ENCODE assay signal across 31 cellular contexts in the genomic region with DNA sequence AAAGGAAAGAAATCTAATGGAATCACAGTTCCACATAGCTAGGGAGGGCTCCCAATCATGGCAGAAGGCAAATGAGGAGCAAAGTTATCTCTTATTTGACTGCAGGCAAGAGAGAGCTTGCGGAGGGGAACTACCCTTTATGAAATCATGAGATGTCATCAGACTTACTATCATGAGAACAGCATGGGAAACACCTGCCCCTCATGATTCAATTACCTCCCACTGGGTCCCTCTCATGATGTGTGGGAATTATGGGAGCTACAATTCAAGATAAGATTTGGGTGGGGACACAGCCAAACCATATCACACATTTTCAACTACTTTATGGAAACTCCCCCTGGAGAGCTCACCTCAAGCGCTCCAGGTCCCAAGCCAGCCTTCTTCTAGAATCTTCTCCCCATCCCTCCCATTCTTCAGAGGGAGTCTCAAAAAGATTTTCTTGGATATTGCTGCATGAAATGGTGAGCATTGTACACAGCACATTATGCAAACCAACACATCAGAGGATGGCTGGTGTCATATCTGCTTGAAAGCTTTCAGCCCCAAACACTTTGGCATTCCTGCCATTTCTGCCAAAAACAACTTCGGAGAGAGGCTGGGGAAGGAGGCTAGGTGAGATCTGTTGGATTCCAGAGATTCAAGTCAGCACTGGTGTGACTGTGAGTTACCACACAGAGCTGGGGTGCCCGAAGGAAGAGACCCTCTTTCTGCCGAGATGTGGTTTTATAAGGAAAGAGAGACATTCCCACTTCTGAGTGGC. TPM values are rescaled to one million over a fixed set of nuclear protein-coding genes. Genes with fewer than 3 reads are reported as not detected.
"Had no signal": no experiment of that assay in that cellular context is flagged by ENCODE, and none has a peak within 500 bp of the region (broad histone marks: within the 10 kb centered on the region; RNA-seq: fewer than 3 reads in every experiment).

No MANE protein-coding gene starts in this region.

- H3K27ac ChIP-seq: left ventricle myocardium inferior, ovary, right atrium auricular region, right lobe of liver, tibial nerve, upper lobe of left lung, vagina had no signal

- H3K36me3 Mint-ChIP-seq: naive thymus-derived CD4-positive, alpha-beta T cell; natural killer cell treated with Interleukin-12 subunit alpha and Interleukin-12 subunit beta and Interleukin-15 and Interleukin-18, amount 100 ng/mL, for 72 hours; stimulated activated memory B cell treated with anti-CD40 and anti-IgM and Interleukin-4, amounts not matched to agents 10 μg/mL and 1 μg/mL and 100 μg/mL, for 72 hours had no signal

- H3K4me1 ChIP-seq: left ventricle myocardium inferior, right atrium auricular region, right lobe of liver, tibial nerve had no signal

- H3K9me3 ChIP-seq: left ventricle myocardium inferior, mucosa of descending colon, ovary, right atrium auricular region, right lobe of liver, tibial nerve, upper lobe of left lung, vagina had no signal

- H3K27me3 ChIP-seq: ovary, right atrium auricular region, right lobe of liver, tibial nerve, upper lobe of left lung, vagina had no signal

- H3K4me2 ChIP-seq: smooth muscle cell had no signal

- H3K4me3 ChIP-seq: left ventricle myocardium inferior, lung, mucosa of descending colon, ovary, right atrium auricular region, right lobe of liver, smooth muscle cell, tibial nerve, upper lobe of left lung, vagina had no signal

- H3K36me3 ChIP-seq: left ventricle myocardium inferior, ovary, right atrium auricular region, right lobe of liver, tibial nerve, upper lobe of left lung, vagina had no signal

- ATAC-seq: mucosa of descending colon; naive thymus-derived CD4-positive, alpha-beta T cell; natural killer cell treated with Interleukin-12 subunit alpha and Interleukin-12 subunit beta and Interleukin-15 and Interleukin-18, amount 100 ng/mL, for 72 hours; right lobe of liver had no signal

- H3K27ac Mint-ChIP-seq: progenitor cell of endocrine pancreas; stimulated activated memory B cell treated with anti-CD40 and anti-IgM and Interleukin-4, amounts not matched to agents 10 μg/mL and 1 μg/mL and 100 μg/mL, for 72 hours; stimulated activated naive CD8-positive, alpha-beta T cell treated with anti-CD3 and anti-CD28 coated beads, Interleukin-15, amount 100 ng/mL, for 72 hours had no signal

- H3K9me3 Mint-ChIP-seq: naive thymus-derived CD4-positive, alpha-beta T cell; natural killer cell treated with Interleukin-12 subunit alpha and Interleukin-12 subunit beta and Interleukin-15 and Interleukin-18, amount 100 ng/mL, for 72 hours; stimulated activated memory B cell treated with anti-CD40 and anti-IgM and Interleukin-4, amounts not matched to agents 10 μg/mL and 1 μg/mL and 100 μg/mL, for 72 hours; stimulated activated naive CD8-positive, alpha-beta T cell treated with anti-CD3 and anti-CD28 coated beads, Interleukin-15, amount 100 ng/mL, for 72 hours had no signal

- H3K4me3 Mint-ChIP-seq: naive thymus-derived CD4-positive, alpha-beta T cell; natural killer cell treated with Interleukin-12 subunit alpha and Interleukin-12 subunit beta and Interleukin-15 and Interleukin-18, amount 100 ng/mL, for 72 hours; stimulated activated memory B cell treated with anti-CD40 and anti-IgM and Interleukin-4, amounts not matched to agents 10 μg/mL and 1 μg/mL and 100 μg/mL, for 72 hours; stimulated activated naive CD8-positive, alpha-beta T cell treated with anti-CD3 and anti-CD28 coated beads, Interleukin-15, amount 100 ng/mL, for 72 hours had no signal

- DNase-seq: islet precursor cell; left ventricle myocardium inferior; midbrain; mucosa of descending colon; naive thymus-derived CD4-positive, alpha-beta T cell; ovary; right lobe of liver; stimulated activated CD4-positive, alpha-beta T cell treated with anti-CD3 and anti-CD28 coated beads, Interleukin-1b, Interleukin-23, amount 100 ng/mL, for 48 hours; stimulated activated CD4-positive, alpha-beta T cell treated with anti-CD3 and anti-CD28 coated beads, Interleukin-2, amount 100 ng/mL, for 48 hours; stimulated activated CD4-positive, alpha-beta T cell treated with anti-CD3 and anti-CD28 coated beads, Interleukin-4, amount 100 ng/mL, for 4 hours; stimulated activated CD8-positive, alpha-beta memory T cell treated with anti-CD3 and anti-CD28 coated beads, Interleukin-4, amount 100 ng/mL, for 48 hours; stimulated activated naive CD4-positive, alpha-beta T cell treated with Interleukin-2 at 50 U/mL for 16 hours; stimulated activated naive CD8-positive, alpha-beta T cell treated with anti-CD3 and anti-CD28 coated beads, Interleukin-15, amount 100 ng/mL, for 72 hours; substantia nigra; upper lobe of left lung had no signal

RNA-seq across cellular contexts. Expression of a gene that starts 6.9 kb away (rescaled TPM):
- total RNA-seq: left ventricle myocardium inferior; myocyte; naive thymus-derived CD4-positive, alpha-beta T cell; natural killer cell treated with Interleukin-12 subunit alpha and Interleukin-12 subunit beta and Interleukin-15 and Interleukin-18, amount 100 ng/mL, for 72 hours; progenitor cell of endocrine pancreas; pulmonary artery endothelial cell; right lobe of liver; skeletal muscle tissue; smooth muscle cell; temporal lobe; urinary bladder had no signal
- polyA plus RNA-seq: naive thymus-derived CD4-positive, alpha-beta T cell; neural cell; ovary; smooth muscle cell had no signal

RNA-seq across cellular contexts. Expression of a gene that starts 31.3 kb away (rescaled TPM):
- total RNA-seq: kidney epithelial cell, progenitor cell of endocrine pancreas, pulmonary artery endothelial cell, renal cortical epithelial cell, skeletal muscle tissue, smooth muscle cell, temporal lobe had no signal
- polyA plus RNA-seq: neural cell, smooth muscle cell had no signal
